Comparison of ENCODE assay signal across 12 cellular contexts in genomic region chr22:46064966-46065666, GRCh38.
A peak's percentile ranks its signal among the peaks of the same experiment; 100 is the strongest.
DNase-seq lines count a peak whose midpoint lies in the region; ATAC-seq, FAIRE-seq and TF ChIP-seq lines count a peak whose summit lies in the region.
"Had no signal": no experiment of that assay in that cellular context is flagged by ENCODE, and none has a peak within 500 bp of the region (broad histone marks: within the 10 kb centered on the region; RNA-seq: fewer than 3 reads in every experiment).

No MANE protein-coding gene starts in this region.

- peaks cover 88% of the 10 kb centered on the region for H3K79me2 ChIP-seq in HCT116 (ENCODE audit: insufficient read depth, low read length)

- no peak for FAIRE-seq in small intestine (lab: Jason Lieb, UNC)
- FAIRE-seq: GM12878 had no signal

- no peaks in the 10 kb centered on the region for H3K36me3 ChIP-seq in HCT116 (ENCODE audit: control insufficient read depth in 1 of 2, insufficient read depth in 2 of 2, low read length in 2 of 2)
- H3K36me3 ChIP-seq in small intestine (ENCODE audit: control insufficient read depth in 2 of 2, insufficient read depth in 2 of 2, low read length in 2 of 2), result no peaks in the 10 kb centered on the region

- H3K4me2 ChIP-seq in HCT116 (ENCODE audit: low read length), result peak overlapping the region; percentile 90

- H3K4me1 ChIP-seq in HCT116 (ENCODE audit: control insufficient read depth in 1 of 2, insufficient read depth in 2 of 2, low read length in 2 of 2), result peaks cover 12 to 48% of the 10 kb centered on the region in 2 experiments
- peaks cover 0 to 4% of the 10 kb centered on the region in 2 donors for H3K4me1 ChIP-seq in small intestine (ENCODE audit: control insufficient read depth in 2 of 2, insufficient read depth in 1 of 2, low read depth in 1 of 2, low read length in 1 of 2)

- no peaks in the 10 kb centered on the region for H4K20me1 ChIP-seq in HCT116 (ENCODE audit: insufficient read depth)

- no peak for TF ChIP-seq POLR2A in HCT116 (IDR thresholded peaks at IDR 0.05; ENCODE audit: borderline replicate concordance, extremely low read depth, insufficient read depth, insufficient read length)

- BruUV-seq in HCT116 (replicated peaks; lab: Mats Ljungman, UMichigan), result no TSS peak

- CTCF ChIA-PET in HCT116 (lab: Charles Lee), result interaction anchor here (1.0 kb wide), 1 partner anchor 59 kb away, joined by 3 read pairs; no protein-coding TSS in a partner anchor

- POLR2A ChIA-PET in HCT116 (lab: Charles Lee), result interaction anchor here (0.5 to 1.2 kb wide), 2 partner anchors 11 to 786 kb away, joined by 3 to 5 read pairs; no protein-coding TSS in a partner anchor

- H3K27me3 ChIP-seq in HCT116 (ENCODE audit: insufficient read depth, low read length) (no peaks in the 10 kb centered on the region), small intestine (ENCODE audit: control insufficient read depth in 2 of 2, insufficient read depth in 2 of 2, low read length in 2 of 2) (no peaks in the 10 kb centered on the region)

- no peak for ATAC-seq in HCT116
- ATAC-seq in Right ventricle myocardium inferior, result no peak
- no peak for ATAC-seq in GM19455 (IDR thresholded peaks at IDR 0.05; ENCODE audit: unreplicated experiment)
- no peak for ATAC-seq in GM19395 (IDR thresholded peaks at IDR 0.05; ENCODE audit: unreplicated experiment)
- no peak for ATAC-seq in HG03432 (IDR thresholded peaks at IDR 0.05; ENCODE audit: unreplicated experiment)
- ATAC-seq: effector memory CD8-positive, alpha-beta T cell; GM12878; stimulated activated effector memory CD8-positive, alpha-beta T cell treated with anti-CD3 and anti-CD28 coated beads, Interleukin-12 subunit alpha, Interleukin-12 subunit beta, amount 100 ng/mL, for 72 hours had no signal

- H3K4me3 ChIP-seq in HCT116 (replicated peaks in 1 of 2; ENCODE audit: low read depth in 1 of 2, low read length in 2 of 2), result peak overlapping the region in 1 of 2 experiments; percentile 29; a peak in 1 of 4 replicates
- H3K4me3 ChIP-seq in small intestine (ENCODE audit: low read depth in 1 of 2, low read length in 2 of 2), result no peak overlapping the region
- H3K4me3 ChIP-seq: GM12878 had no signal

- H3K9ac ChIP-seq in HCT116 (ENCODE audit: low read length), result peak overlapping the region; percentile 83

- TF ChIP-seq RAD21 in HCT116 (IDR thresholded peaks at IDR 0.05; ENCODE audit: low read depth), result no peak

- no peak for TF ChIP-seq CTCF in HCT116 (IDR thresholded peaks at IDR 0.05 in 2 of 3, conservative IDR thresholded peaks at IDR 0.05 in 1 of 3; ENCODE audit: borderline replicate concordance in 1 of 3, insufficient read depth in 1 of 3, low read depth in 2 of 3, low read length in 2 of 3)
- TF ChIP-seq CTCF in VCaP (conservative IDR thresholded peaks at IDR 0.05), result no peak

- no peak overlapping the region for H2AFZ ChIP-seq in HCT116 (ENCODE audit: low read depth, low read length, poor library complexity, severe bottlenecking)

- H3K27ac ChIP-seq in HCT116 (ENCODE audit: low read depth, low read length), result peak overlapping the region; percentile 100; the same call in 1 of the 2 replicates
- peak overlapping the region; percentile 93 for H3K27ac ChIP-seq in VCaP
- peak overlapping the region; percentile 67 to 70 for H3K27ac ChIP-seq in small intestine (ENCODE audit: low read depth in 1 of 2, low read length in 1 of 2)

- intact Hi-C loops in HCT116 (cut with micrococcal nuclease) (no loop called here), Right ventricle myocardium inferior (cut with DNase I) (no loop called here)

- H3K9me3 ChIP-seq in HCT116 (ENCODE audit: control insufficient read depth in 1 of 2, insufficient read depth in 1 of 2, low read depth in 1 of 2, low read length in 2 of 2) (no peaks in the 10 kb centered on the region), small intestine (ENCODE audit: control insufficient read depth, low read depth) (no peaks in the 10 kb centered on the region)

- 57 to 83% (median 76%) methylated on average over 17 of the region's 17 CpGs for WGBS in small intestine, 3 donors

- RAD21 ChIA-PET in HCT116 (lab: Charles Lee; ENCODE audit: low non-redundant PET in 1 of 2, low total read pairs in 2 of 2, uncharacterized antibody in 2 of 2, unreplicated experiment in 2 of 2), result no interaction called here

- H3K9me2 ChIP-seq in HCT116 (ENCODE audit: insufficient read depth), result no peaks in the 10 kb centered on the region

- no peak for DNase-seq in HCT116 (ENCODE audit: low read depth, low spot score)
- DNase-seq in Right ventricle myocardium inferior (ENCODE audit: missing footprints), result peak; percentile 40
- no peak for DNase-seq in small intestine
- DNase-seq in SKM-1 treated with dmso at 0.1 percent for 144 hours (lab: John Stamatoyannopoulos, UW; ENCODE audit: unreplicated experiment), result no peak
- DNase-seq: effector memory CD8-positive, alpha-beta T cell; NCI-H2107 had no signal

TF ChIP-seq in HCT116, 20 proteins besides CTCF, POLR2A, EP300 and RAD21:
- TF ChIP-seq REST (IDR thresholded peaks at IDR 0.05; ENCODE audit: low read depth) (no peak), SIN3A (IDR thresholded peaks at IDR 0.05; ENCODE audit: low read depth) (no peak), YY1 (IDR thresholded peaks at IDR 0.05; ENCODE audit: extremely low read depth, insufficient replicate concordance, low read depth, low read length) (no peak), SRF (IDR thresholded peaks at IDR 0.05; ENCODE audit: low read depth) (no peak), SP1 (IDR thresholded peaks at IDR 0.05; ENCODE audit: low read depth) (no peak), POLR2AphosphoS5 (IDR thresholded peaks at IDR 0.05; ENCODE audit: low read depth, low read length) (no peak), ATF3 (IDR thresholded peaks at IDR 0.05) (no peak), CEBPB (IDR thresholded peaks at IDR 0.05; ENCODE audit: low read depth) (no peak), ZNF274 (IDR thresholded peaks at IDR 0.05; ENCODE audit: low read depth, low read length) (no peak), EZH2phosphoT487 (IDR thresholded peaks at IDR 0.05; ENCODE audit: borderline replicate concordance) (no peak), FOSL1 (IDR thresholded peaks at IDR 0.05; ENCODE audit: low read depth) (no peak), JUND (IDR thresholded peaks at IDR 0.05) (no peak), CBX3 (IDR thresholded peaks at IDR 0.05; ENCODE audit: low read depth) (no peak), ZBTB33 (IDR thresholded peaks at IDR 0.05; ENCODE audit: extremely low read depth, insufficient replicate concordance, low read length) (no peak), TCF7L2 (IDR thresholded peaks at IDR 0.05; ENCODE audit: borderline replicate concordance, extremely low read depth, insufficient read depth, insufficient read length) (no peak), EZH2 (IDR thresholded peaks at IDR 0.05) (no peak)
TF ChIP-seq in HCT116: peak in this region for 0.
